8 cellular contexts compared by ENCODE assay signal in genomic region chr17:7614422-7615264, GRCh38. TPM values are rescaled to one million over a fixed set of nuclear protein-coding genes. Genes with fewer than 3 reads are reported as not detected.
A peak's percentile ranks its signal among the peaks of the same experiment; 100 is the strongest.
DNase-seq lines count a peak whose midpoint lies in the region; ATAC-seq and TF ChIP-seq lines count a peak whose summit lies in the region.

FXR2 (minus strand) TSS chr17:7614897; CDS start chr17:7614532, 365 bp downstream.

- POLR2A ChIA-PET in AG04449 (lab: Yijun Ruan, JAX), result interaction anchor here (0.6 to 2.3 kb wide), 8 partner anchors 12 to 72 kb away, joined by 3 to 14 read pairs (median 3); partner anchors contain the start of genes SAT2 and TP53

- no peaks in the 10 kb centered on the region for H3K27me3 ChIP-seq in breast epithelium
- no peaks in the 10 kb centered on the region for H3K27me3 ChIP-seq in iPS-18a (ENCODE audit: control insufficient read depth, insufficient read depth, low read length)
- H3K27me3 ChIP-seq in skeletal muscle tissue (ENCODE audit: control insufficient read depth in 3 of 3, insufficient read depth in 3 of 3, low read length in 3 of 3), result no peaks in the 10 kb centered on the region

- CTCF ChIA-PET in AG04449 (lab: Yijun Ruan, JAX), result interaction anchor here (0.6 to 8.1 kb wide), 11 partner anchors 9 to 170 kb away, joined by 3 to 67 read pairs (median 4); partner anchors contain the start of genes ATP1B2, CHRNB1, SAT2 and SHBG

- DNase-seq in AG04449 (ENCODE audit: low read depth, low spot score) (peak; percentile 99), NCI-H2196 treated with DMSO at 0.1 percent for 48 hours (lab: John Stamatoyannopoulos, UW; ENCODE audit: unreplicated experiment) (peak; percentile 93), breast epithelium (ENCODE audit: low spot score in 2 of 2) (peak; percentile 100)

- H3K4me1 ChIP-seq in breast epithelium (peaks cover 0 to 21% of the 10 kb centered on the region in 2 donors), iPS-18a (ENCODE audit: control insufficient read depth, low read depth, low read length) (peaks cover 18% of the 10 kb centered on the region), skeletal muscle tissue (ENCODE audit: control insufficient read depth in 3 of 3, insufficient read depth in 3 of 3, low read length in 3 of 3) (peaks cover 24 to 27% (median 25%) of the 10 kb centered on the region in 3 donors)

- H3K9me3 ChIP-seq in breast epithelium (no peaks in the 10 kb centered on the region), iPS-18a (ENCODE audit: control insufficient read depth, low read depth, low read length) (no peaks in the 10 kb centered on the region), skeletal muscle tissue (ENCODE audit: control insufficient read depth in 3 of 3, low read length in 3 of 3) (no peaks in the 10 kb centered on the region)

- peak; percentile 88 for ATAC-seq in GM18870 (IDR thresholded peaks at IDR 0.05; ENCODE audit: unreplicated experiment)
- peak; percentile 77 for ATAC-seq in HG03135 (IDR thresholded peaks at IDR 0.05; ENCODE audit: unreplicated experiment)

- H3K27ac ChIP-seq in VCaP (peak within 1 kb of the TSS; percentile 83), breast epithelium (peak within 1 kb of the TSS; percentile 92 to 99), iPS-18a (ENCODE audit: low read length) (no peak within 1 kb of the TSS), skeletal muscle tissue (ENCODE audit: low read depth, low read length) (peak within 1 kb of the TSS; percentile 82)

- H3K4me3 ChIP-seq in AG04449 (ENCODE audit: low read depth, low read length) (peak within 1 kb of the TSS; percentile 87), breast epithelium (peak within 1 kb of the TSS; percentile 85 to 97 (median 86)), iPS-18a (ENCODE audit: low read length) (peak within 1 kb of the TSS; percentile 91), skeletal muscle tissue (ENCODE audit: low read length in 3 of 3) (peak within 1 kb of the TSS; percentile 80 to 90 (median 87))

- H3K36me3 ChIP-seq in breast epithelium (no peaks in the 10 kb centered on the region), iPS-18a (ENCODE audit: control insufficient read depth, low read depth, low read length) (peaks cover 6% of the 10 kb centered on the region), skeletal muscle tissue (ENCODE audit: control insufficient read depth in 3 of 3, insufficient read depth in 3 of 3, low read length in 3 of 3) (peaks cover 0 to 2% (median 0%) of the 10 kb centered on the region in 3 donors)

- peak within 1 kb of the TSS; percentile 51 for H3K9ac ChIP-seq in iPS-18a (ENCODE audit: low read length)
- H3K9ac ChIP-seq in skeletal muscle tissue (ENCODE audit: low read depth in 1 of 3, low read length in 3 of 3), result peak within 1 kb of the TSS; percentile 79 to 93 (median 92)

- TF ChIP-seq POLR2A in breast epithelium (IDR thresholded peaks at IDR 0.05), result no peak

- TF ChIP-seq CTCF in AG04449 (IDR thresholded peaks at IDR 0.05; ENCODE audit: insufficient read depth, low read length, missing control alignments) (peak; percentile 74), VCaP (conservative IDR thresholded peaks at IDR 0.05) (peak; percentile 58), breast epithelium (IDR thresholded peaks at IDR 0.05) (peak; percentile 48 to 73 (median 51))

- intact Hi-C loops in breast epithelium (cut with DNase I; ENCODE audit: low total_unique reads), result no loop called here

RNA-seq across cellular contexts. Expression of gene FXR2, which starts in this region (rescaled TPM):
- total RNA-seq in breast epithelium (10 to 100 TPM; 22.8 to 33.9 (median 25.6) TPM), skeletal muscle tissue (42.3 TPM)
